In genomic region chr11:46307369-46307768, GRCh38 we compare ENCODE assay signal across 18 cellular contexts. TPM values are rescaled to one million over a fixed set of nuclear protein-coding genes. Genes with fewer than 3 reads are reported as not detected.
DNase-seq lines count a peak whose midpoint lies in the region; ATAC-seq, FAIRE-seq and TF ChIP-seq lines count a peak whose summit lies in the region.
"Had no signal": no experiment of that assay in that cellular context is flagged by ENCODE, and none has a peak within 500 bp of the region (broad histone marks: within the 10 kb centered on the region; RNA-seq: fewer than 3 reads in every experiment).

No MANE protein-coding gene starts in this region.

- intact Hi-C loops in IMR-90 (cut with micrococcal nuclease) (loop anchor here (5.0 kb wide), 2 partner anchors 185 to 340 kb away; partner anchors contain the start of gene PHF21A), K562 (cut with micrococcal nuclease) (no loop called here)

- TF ChIP-seq POLR2A in IMR-90 (IDR thresholded peaks at IDR 0.05; ENCODE audit: low read depth, low read length) (no peak), K562 (conservative IDR thresholded peaks at IDR 0.05) (no peak)

- H4K8ac ChIP-seq in IMR-90 (ENCODE audit: low read depth in 2 of 2, low read length in 2 of 2) = no peak overlapping the region; a peak in 1 of 4 replicates
- H4K8ac ChIP-seq in neuronal stem cell (ENCODE audit: low read depth, low read length) = no peak overlapping the region

- no peak overlapping the region for H2BK120ac ChIP-seq in IMR-90 (ENCODE audit: low read depth, low read length)
- H2BK120ac ChIP-seq in neuronal stem cell (ENCODE audit: low read depth, low read length) = peak overlapping the region; percentile 92

- no peak overlapping the region for H4K5ac ChIP-seq in IMR-90 (ENCODE audit: low read depth, low read length)

- H2BK5ac ChIP-seq in IMR-90 (ENCODE audit: low read depth, low read length, poor library complexity, severe bottlenecking) (no peak overlapping the region), neuronal stem cell (ENCODE audit: low read length) (no peak overlapping the region)

- BruUV-seq in IMR-90 (replicated peaks; lab: Mats Ljungman, UMichigan) (no TSS peak), K562 (replicated peaks; lab: Mats Ljungman, UMichigan) (no TSS peak)

- H3K9me1 ChIP-seq in IMR-90 (ENCODE audit: insufficient read depth, low read length) (no peaks in the 10 kb centered on the region; the same call in 1 of the 2 replicates), K562 (ENCODE audit: control insufficient read depth, insufficient read depth, low read length) (no peaks in the 10 kb centered on the region)

- H3K27me3 ChIP-seq in DND-41 (ENCODE audit: insufficient read depth, low read length, poor library complexity) (no peaks in the 10 kb centered on the region), IMR-90 (ENCODE audit: control insufficient read depth, insufficient read depth, low read length) (no peaks in the 10 kb centered on the region), K562 (ENCODE audit: control insufficient read depth in 2 of 2, insufficient read depth in 2 of 2, low read length in 2 of 2) (no peaks in the 10 kb centered on the region), neuronal stem cell (ENCODE audit: control insufficient read depth in 3 of 3, insufficient read depth in 3 of 3, low read depth in 1 of 3, low read length in 3 of 3) (peaks cover 0 to 7% (median 0%) of the 10 kb centered on the region in 3 experiments)

- WGBS in IMR-90 (ENCODE audit: extremely low coverage in 2 of 2, insufficient read length in 1 of 2), 2 experiments = no CpG with 5 or more reads among the region's 3 CpGs
- WGBS in K562 (ENCODE audit: insufficient coverage, low coverage, missing lambda C conversion rate) = 88% methylated on average over 3 of the region's 3 CpGs
- no CpG with 5 or more reads among the region's 3 CpGs for WGBS in neuronal stem cell (ENCODE audit: extremely low coverage in 2 of 2, insufficient read length in 2 of 2, insufficient replicate concordance in 1 of 2), 2 donors

- H3K14ac ChIP-seq in IMR-90 (replicated peaks; ENCODE audit: low read depth, low read length) = no peak overlapping the region
- H3K14ac ChIP-seq in neuronal stem cell (ENCODE audit: low read length) = no peak overlapping the region

- no peak overlapping the region for H2BK20ac ChIP-seq in IMR-90 (ENCODE audit: low read depth, low read length)

- dilution Hi-C loops in IMR-90 (cut with HindIII; ENCODE audit: low sequenced_read_pairs, unreplicated experiment) = no loop called here

- TF ChIP-seq RAD21 in IMR-90 (IDR thresholded peaks at IDR 0.05; ENCODE audit: low read length) (no peak), K562 (CRISPR knock-in tag; conservative IDR thresholded peaks at IDR 0.05 in 1 of 2, IDR thresholded peaks at IDR 0.05 in 1 of 2) (no peak)

- H2AFZ ChIP-seq in DND-41 (ENCODE audit: low read depth, low read length) = no peak overlapping the region
- no peak overlapping the region for H2AFZ ChIP-seq in IMR-90 (replicated peaks; ENCODE audit: low read length, poor library complexity)
- no peak overlapping the region for H2AFZ ChIP-seq in K562 (ENCODE audit: low read depth, low read length)
- no peak overlapping the region for H2AFZ ChIP-seq in neuronal stem cell (ENCODE audit: low read length)

- no peak for TF ChIP-seq EP300 in K562 (IDR thresholded peaks at IDR 0.05; ENCODE audit: low read length)

- no peaks in the 10 kb centered on the region for H3K36me3 ChIP-seq in DND-41 (ENCODE audit: insufficient read depth, low read length)
- peaks cover 65% of the 10 kb centered on the region for H3K36me3 ChIP-seq in IMR-90 (ENCODE audit: control insufficient read depth, insufficient read depth, low read length)
- peaks cover 24% of the 10 kb centered on the region; the same call in 2 of the 3 replicates for H3K36me3 ChIP-seq in K562 (ENCODE audit: control insufficient read depth, insufficient read depth, low read length)
- H3K36me3 ChIP-seq in neuronal stem cell (replicated peaks in 1 of 2; ENCODE audit: control insufficient read depth in 2 of 2, insufficient read depth in 2 of 2, low read length in 2 of 2) = no peaks in the 10 kb centered on the region

- peaks cover 34 to 92% of the 10 kb centered on the region in 2 experiments for H3K79me1 ChIP-seq in IMR-90 (ENCODE audit: low read depth in 1 of 2, low read length in 2 of 2)
- H3K79me1 ChIP-seq in neuronal stem cell (ENCODE audit: low read depth, low read length) = no peaks in the 10 kb centered on the region

- H3K79me2 ChIP-seq in DND-41 (ENCODE audit: insufficient read depth, low read length) (no peaks in the 10 kb centered on the region), K562 (ENCODE audit: control insufficient read depth, insufficient read depth, low read length) (no peaks in the 10 kb centered on the region)

- no peak overlapping the region for H3K56ac ChIP-seq in IMR-90 (ENCODE audit: extremely low read depth, insufficient read depth, low read length)

- H3K4me1 ChIP-seq in DND-41 (ENCODE audit: insufficient read depth, low read length) (peaks cover 17% of the 10 kb centered on the region), IMR-90 (ENCODE audit: control insufficient read depth, insufficient read depth, low read length) (peaks cover 11% of the 10 kb centered on the region), K562 (replicated peaks in 1 of 2; ENCODE audit: control insufficient read depth in 2 of 2, insufficient read depth in 2 of 2, low read length in 2 of 2) (peaks cover 18 to 42% of the 10 kb centered on the region in 2 experiments), neuronal stem cell (ENCODE audit: control insufficient read depth in 2 of 2, insufficient read depth in 1 of 2, low read depth in 1 of 2, low read length in 2 of 2) (peaks cover 3 to 13% of the 10 kb centered on the region in 2 donors)

- ATAC-seq in DND-41 (ENCODE audit: insufficient read depth, low read depth) (peak; percentile 59), IMR-90 (ENCODE audit: low read depth) (no peak), K562 (no peak)
- ATAC-seq: Panc1, Right ventricle myocardium inferior had no signal

- H3K4ac ChIP-seq in IMR-90 (ENCODE audit: low read depth, low read length) = peak overlapping the region; percentile 25; the same call in 1 of the 2 replicates
- H3K4ac ChIP-seq in neuronal stem cell (ENCODE audit: low read length) = no peak overlapping the region

- H3K9ac ChIP-seq in DND-41 (ENCODE audit: low read depth, low read length) (no peak overlapping the region), IMR-90 (ENCODE audit: low read depth, low read length) (no peak overlapping the region), K562 (ENCODE audit: insufficient read depth in 1 of 2, low read depth in 2 of 2, low read length in 2 of 2) (0 out of 4 replicates have a peak overlapping the region, but pooled peaks of 1 of the 2 experiments have one; percentile 36), neuronal stem cell (ENCODE audit: low read depth, low read length, poor library complexity) (no peak overlapping the region)

- in situ Hi-C loops in IMR-90 (cut with MboI; ENCODE audit: low sequenced_read_pairs) = loop anchor here (25.0 kb wide), 1 partner anchor 195 kb away; the partner anchor contains the start of gene PHF21A
- in situ Hi-C loops in K562 (cut with MboI) = no loop called here

- POLR2A ChIA-PET in IMR-90 (lab: Charles Lee; ENCODE audit: unreplicated experiment) (no interaction called here), K562 (lab: Yijun Ruan, JAX) (interaction anchor here (0.6 to 2.5 kb wide), 5 partner anchors 8 to 188 kb away, joined by 3 to 12 read pairs (median 3); no protein-coding TSS in a partner anchor)

- H3K23ac ChIP-seq in IMR-90 (ENCODE audit: low read depth, low read length) (peak overlapping the region; percentile 68; the same call in 1 of the 2 replicates), neuronal stem cell (ENCODE audit: low read depth, low read length, poor library complexity) (no peak overlapping the region)

- H2AK5ac ChIP-seq in IMR-90 (ENCODE audit: low read depth, low read length) (0 out of 2 replicates have a peak overlapping the region, but pooled peaks have one; percentile 49), neuronal stem cell (ENCODE audit: low read depth, low read length) (peak overlapping the region; percentile 85)

- H2BK12ac ChIP-seq in neuronal stem cell (ENCODE audit: low read length) = no peak overlapping the region

- CTCF ChIA-PET in IMR-90 (lab: Yijun Ruan, JAX) (interaction anchor here (1.3 to 4.7 kb wide), 2 partner anchors 30 to 69 kb away, joined by 5 to 27 read pairs; partner anchors contain the start of gene CREB3L1), K562 (lab: Yijun Ruan, JAX; ENCODE audit: low intra/inter-chr PET ratio) (no interaction called here)

- H4K91ac ChIP-seq in IMR-90 (ENCODE audit: insufficient read depth, low read depth, low read length) = no peak overlapping the region
- no peak overlapping the region for H4K91ac ChIP-seq in neuronal stem cell (ENCODE audit: low read depth, low read length, poor library complexity)

- no peak overlapping the region for H3K4me3 ChIP-seq in DND-41 (ENCODE audit: low read depth in 1 of 2, low read length in 2 of 2)
- no peak overlapping the region for H3K4me3 ChIP-seq in IMR-90 (ENCODE audit: insufficient read depth, low read depth, low read length)
- no peak overlapping the region for H3K4me3 ChIP-seq in K562
- H3K4me3 ChIP-seq in neuronal stem cell (ENCODE audit: low read length in 2 of 2) = no peak overlapping the region
- H3K4me3 ChIP-seq: SK-N-MC had no signal

- H3K27ac ChIP-seq in DND-41 (ENCODE audit: low read length) (0 out of 2 replicates have a peak overlapping the region, but pooled peaks have one; percentile 7), IMR-90 (ENCODE audit: insufficient read depth, low read length) (peak overlapping the region; percentile 30; the same call in 1 of the 2 replicates), K562 (ENCODE audit: extremely low read depth, low read depth, low read length) (peak overlapping the region; percentile 17; the same call in 1 of the 3 replicates), neuronal stem cell (replicated peaks; ENCODE audit: low read length) (no peak overlapping the region)
- H3K27ac ChIP-seq: SK-N-MC had no signal

- peak; percentile 61 for DNase-seq in DND-41
- no peak for DNase-seq in IMR-90
- no peak for DNase-seq in K562 (ENCODE audit: extremely low read depth in 1 of 4, low spot score in 3 of 4)
- no peak for DNase-seq in neuronal stem cell (ENCODE audit: low spot score)
- DNase-seq in activated effector memory CD4-positive, alpha-beta T cell treated with anti-CD3 and anti-CD28 coated beads, Interleukin-2, amount 50 U/mL, for 16 hours = no peak
- no peak for DNase-seq in HPDE6-E6E7 (ENCODE audit: extremely low spot score)
- no peak for DNase-seq in stimulated activated CD4-positive, alpha-beta T cell treated with anti-CD3 and anti-CD28 coated beads, Interleukin-4, amount 100 ng/mL, for 4 hours
- DNase-seq: COR-L47, NCI-H1417 treated with DMSO at 0.1 percent for 48 hours, NCI-H1930, NCI-H446 treated with DMSO at 0.1 percent for 48 hours, NCI-H748 treated with DMSO at 0.1 percent for 48 hours had no signal

- H3K4me2 ChIP-seq in DND-41 (ENCODE audit: insufficient read depth, low read length) = no peak overlapping the region
- no peak overlapping the region for H3K4me2 ChIP-seq in IMR-90 (ENCODE audit: low read depth, low read length)
- no peak overlapping the region for H3K4me2 ChIP-seq in K562 (ENCODE audit: insufficient read depth, low read length)
- no peak overlapping the region for H3K4me2 ChIP-seq in neuronal stem cell (ENCODE audit: insufficient read depth, low read length, poor library complexity, severe bottlenecking)

- H4K20me1 ChIP-seq in DND-41 (ENCODE audit: insufficient read depth, low read length) = no peaks in the 10 kb centered on the region
- H4K20me1 ChIP-seq in IMR-90 (ENCODE audit: insufficient read depth, low read length) = peaks cover 26% of the 10 kb centered on the region; the same call in 1 of the 2 replicates
- no peaks in the 10 kb centered on the region for H4K20me1 ChIP-seq in K562 (replicated peaks; ENCODE audit: control insufficient read depth, insufficient read depth, low read length)

- H2BK15ac ChIP-seq in IMR-90 (ENCODE audit: low read depth, low read length) = no peak overlapping the region
- peak overlapping the region; percentile 46 for H2BK15ac ChIP-seq in neuronal stem cell (ENCODE audit: low read length)

- H3K18ac ChIP-seq in IMR-90 (ENCODE audit: low read depth, low read length) (no peak overlapping the region), neuronal stem cell (ENCODE audit: low read length) (no peak overlapping the region)

- TF ChIP-seq CTCF in DND-41 (IDR thresholded peaks at IDR 0.05; ENCODE audit: borderline replicate concordance, extremely low read depth, low read length, poor library complexity, severe bottlenecking) (no peak), IMR-90 (conservative IDR thresholded peaks at IDR 0.05; ENCODE audit: low read depth, low read length) (no peak), K562 (IDR thresholded peaks at IDR 0.05 in 2 of 3, conservative IDR thresholded peaks at IDR 0.05 in 1 of 3; ENCODE audit: insufficient read depth in 2 of 3, low read depth in 1 of 3, low read length in 3 of 3) (no peak)

- FAIRE-seq in K562 (lab: Jason Lieb, UNC) = no peak
- FAIRE-seq: GM12892, H54 had no signal

- H2AK9ac ChIP-seq in IMR-90 (replicated peaks; ENCODE audit: low read depth, low read length, poor library complexity) = no peak overlapping the region

- H3K9me3 ChIP-seq in DND-41 (ENCODE audit: insufficient read depth, low read length, severe bottlenecking) = no peaks in the 10 kb centered on the region
- H3K9me3 ChIP-seq in IMR-90 (ENCODE audit: control insufficient read depth, insufficient read depth, low read length) = no peaks in the 10 kb centered on the region
- no peaks in the 10 kb centered on the region for H3K9me3 ChIP-seq in K562 (replicated peaks; ENCODE audit: control insufficient read depth, insufficient read depth, low read depth, low read length)
- H3K9me3 ChIP-seq in neuronal stem cell (replicated peaks in 1 of 2; ENCODE audit: control insufficient read depth in 2 of 2, insufficient read depth in 1 of 2, low read depth in 1 of 2, low read length in 2 of 2) = no peaks in the 10 kb centered on the region

RNA-seq across cellular contexts. Expression of gene CREB3L1, which starts 29.9 kb away (rescaled TPM):
- total RNA-seq in IMR-90 (2012; rRNA removed) = 8.1 and 10.0 TPM in 2 replicates
- 76.9 and 82.3 TPM in 2 replicates for polyA plus RNA-seq in IMR-90 (2012; rRNA removed)
- 85.0 and 112 TPM in 2 replicates for polyA plus RNA-seq in IMR-90 (2012; cell fraction: cytosol; rRNA removed)
- polyA plus RNA-seq in IMR-90 (2012; cell fraction: nucleus; rRNA removed; ENCODE audit: low replicate concordance) = 50.1 and 52.2 TPM in 2 replicates
- total RNA-seq in K562 (2011; cell fraction: chromatin; rRNA removed; ENCODE audit: low replicate concordance) = 19.2 and 27.7 TPM in 2 replicates
- 19.9 and 20.2 TPM in 2 replicates for total RNA-seq in K562 (2011; cell fraction: nucleolus; rRNA removed)
- total RNA-seq in K562 (2011; cell fraction: nucleoplasm; rRNA removed) = 24.8 and 32.7 TPM in 2 replicates
- total RNA-seq in K562 (2014; rRNA removed) = 4.1 and 7.1 TPM in 2 replicates
- 3.7 and 5.2 TPM in 2 replicates for total RNA-seq in K562 (2014; rRNA removed; fragmentation: Illumina TruSeq; extraction: Trizol)
- total RNA-seq in K562 (2015; rRNA removed; fragmentation: Illumina TruSeq; extraction: Trizol) = 2.4 and 5.5 TPM in 2 replicates
- 24.9 and 27.6 TPM in 2 replicates for total RNA-seq in K562 (2021)
- 1.3 and 3.0 TPM in 2 replicates for polyA plus RNA-seq in K562 (2011; rRNA removed)
- 2.3 and 2.9 TPM in 2 replicates for polyA plus RNA-seq in K562 (2011; cell fraction: cytosol; rRNA removed)
- polyA plus RNA-seq in K562 (2011; cell fraction: nucleus; rRNA removed) = 4.5 and 7.2 TPM in 2 replicates
- polyA plus RNA-seq in K562 (2012) = 17.1 and 21.9 TPM in 2 replicates
- polyA plus RNA-seq in K562 (2014; fragmentation: Illumina TruSeq; extraction: Trizol) = 16.2 and 20.5 TPM in 2 replicates
- polyA plus RNA-seq in K562 (2014; fragmentation: Nextera tagmentation; extraction: Ambion mirVana) = 1 to 10 TPM; 1.2 to 1.4 TPM
- 4.9 and 5.3 TPM in 2 replicates for polyA plus RNA-seq in K562 (2014; rRNA removed)
- polyA minus RNA-seq in K562 (2011; rRNA and poly(A)+ RNA removed) = 4.1 and 4.8 TPM in 2 replicates
- 15.2 and 25.1 TPM in 2 replicates for polyA minus RNA-seq in K562 (2011; cell fraction: cytosol; rRNA and poly(A)+ RNA removed)
- polyA minus RNA-seq in K562 (2011; cell fraction: nucleus; rRNA and poly(A)+ RNA removed) = 3.4 and 5.2 TPM in 2 replicates
- polyA plus RNA-seq in neuronal stem cell (2013, experiment 1 of 2) = 8.4 TPM
- polyA plus RNA-seq in neuronal stem cell (2013, experiment 2 of 2) = 8.8 TPM
- polyA plus RNA-seq: CD14-positive monocyte had no signal

RNA-seq across cellular contexts. Expression of gene DGKZ, which starts 39.9 kb away (rescaled TPM):
- total RNA-seq in IMR-90 (2012; rRNA removed) (43.0 and 46.8 TPM in 2 replicates), K562 (2014; rRNA removed) (78.5 and 108 TPM in 2 replicates), K562 (2014; rRNA removed; fragmentation: Illumina TruSeq; extraction: Trizol) (10.9 and 13.6 TPM in 2 replicates), K562 (2015; rRNA removed; fragmentation: Illumina TruSeq; extraction: Trizol) (44.2 and 47.5 TPM in 2 replicates), K562 (2021) (87.8 and 100 TPM in 2 replicates)
- polyA plus RNA-seq in IMR-90 (2012; rRNA removed) (62.0 and 68.0 TPM in 2 replicates), K562 (2011; rRNA removed) (28.2 and 49.4 TPM in 2 replicates), K562 (2014; fragmentation: Illumina TruSeq; extraction: Trizol) (48.8 and 66.2 TPM in 2 replicates), K562 (2014; fragmentation: Nextera tagmentation; extraction: Ambion mirVana) (under 1 TPM; 0.51 to 0.71 TPM), K562 (2014; rRNA removed) (73.5 and 77.9 TPM in 2 replicates)
- 52.8 and 75.7 TPM in 2 replicates for polyA plus RNA-seq in IMR-90 (2012; cell fraction: cytosol; rRNA removed)
- polyA plus RNA-seq in IMR-90 (2012; cell fraction: nucleus; rRNA removed; ENCODE audit: low replicate concordance) = 126 and 364 TPM in 2 replicates
- total RNA-seq in K562 (2011; cell fraction: chromatin; rRNA removed; ENCODE audit: low replicate concordance) = 71.0 and 248 TPM in 2 replicates
- 153 and 166 TPM in 2 replicates for total RNA-seq in K562 (2011; cell fraction: nucleolus; rRNA removed)
- 88.0 and 98.6 TPM in 2 replicates for total RNA-seq in K562 (2011; cell fraction: nucleoplasm; rRNA removed)
- polyA plus RNA-seq in K562 (2011; cell fraction: cytosol; rRNA removed) = 55.4 and 121 TPM in 2 replicates
- 203 and 295 TPM in 2 replicates for polyA plus RNA-seq in K562 (2011; cell fraction: nucleus; rRNA removed)
- polyA plus RNA-seq in K562 (2012) = 64.0 and 103 TPM in 2 replicates
- 18.5 and 28.5 TPM in 2 replicates for polyA minus RNA-seq in K562 (2011; rRNA and poly(A)+ RNA removed)
- polyA minus RNA-seq in K562 (2011; cell fraction: cytosol; rRNA and poly(A)+ RNA removed) = 53.9 and 65.8 TPM in 2 replicates
- 59.1 and 64.5 TPM in 2 replicates for polyA minus RNA-seq in K562 (2011; cell fraction: nucleus; rRNA and poly(A)+ RNA removed)
- 33.3 TPM for polyA plus RNA-seq in neuronal stem cell (2013, experiment 1 of 2)
- polyA plus RNA-seq in neuronal stem cell (2013, experiment 2 of 2) = 32.3 TPM
